In the genomic region with DNA sequence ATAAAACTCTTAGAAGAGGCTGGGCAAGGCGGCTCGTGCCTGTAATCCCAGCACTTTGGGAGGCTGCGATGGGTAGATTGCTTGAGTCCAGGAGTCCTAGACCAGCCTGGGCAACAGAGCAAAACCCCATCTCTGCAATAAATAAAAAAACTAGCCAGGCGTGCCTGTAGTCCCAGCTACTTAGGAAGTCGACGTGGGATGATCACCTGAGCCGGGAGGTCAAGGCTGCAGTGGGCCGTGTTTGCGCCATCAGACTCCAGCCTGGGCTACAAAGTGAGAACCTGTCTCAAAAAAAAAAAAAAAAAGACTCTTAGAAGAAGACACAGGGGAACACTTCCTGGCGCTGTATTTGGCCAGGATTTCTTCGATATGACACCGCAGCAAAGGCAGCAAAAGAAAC, we compare ENCODE assay signal across 13 cellular contexts. TPM values are rescaled to one million over a fixed set of nuclear protein-coding genes. Genes with fewer than 3 reads are reported as not detected.
DNase-seq lines count a peak whose midpoint lies in the region; ATAC-seq, FAIRE-seq and TF ChIP-seq lines count a peak whose summit lies in the region.
"Had no signal": no experiment of that assay in that cellular context is flagged by ENCODE, and none has a peak within 500 bp of the region (broad histone marks: within the 10 kb centered on the region; RNA-seq: fewer than 3 reads in every experiment).

No MANE protein-coding gene starts in this region.

- TF ChIP-seq CTCF in CD14-positive monocyte (IDR thresholded peaks at IDR 0.05) (no peak), D721Med (IDR thresholded peaks at IDR 0.05; ENCODE audit: insufficient read depth, missing control alignments) (no peak)

- H3K27me3 ChIP-seq in small intestine (ENCODE audit: control insufficient read depth in 2 of 2, insufficient read depth in 2 of 2, low read length in 2 of 2), result no peaks in the 10 kb centered on the region

- H3K36me3 Mint-ChIP-seq in CD14-positive monocyte (peaks cover 0 to 2% of the 10 kb centered on the region in 2 donors), IgD-negative memory B cell (no peaks in the 10 kb centered on the region)
- H3K36me3 Mint-ChIP-seq in dendritic cell treated with granulocyte-macrophage colony-stimulating factor and Interleukin-4, amounts not matched to agents 40 ng/mL and 50 ng/mL, for 4 days (ENCODE audit: low read depth), result no peaks in the 10 kb centered on the region
- H3K36me3 Mint-ChIP-seq in stimulated activated naive B cell treated with anti-CD40 and anti-IgM and Interleukin-4, amounts not matched to agents 10 μg/mL and 1 μg/mL and 100 μg/mL, for 72 hours, result peaks cover 0 to 5% of the 10 kb centered on the region in 2 donors

- H3K9me3 Mint-ChIP-seq in CD14-positive monocyte (peaks cover 0 to 10% (median 6%) of the 10 kb centered on the region in 7 donors), IgD-negative memory B cell (peaks cover 0 to 11% (median 3%) of the 10 kb centered on the region in 3 donors)
- H3K9me3 Mint-ChIP-seq in dendritic cell treated with granulocyte-macrophage colony-stimulating factor and Interleukin-4, amounts not matched to agents 40 ng/mL and 50 ng/mL, for 4 days, result no peaks in the 10 kb centered on the region
- peaks cover 3 to 9% of the 10 kb centered on the region in 2 donors for H3K9me3 Mint-ChIP-seq in stimulated activated naive B cell treated with anti-CD40 and anti-IgM and Interleukin-4, amounts not matched to agents 10 μg/mL and 1 μg/mL and 100 μg/mL, for 72 hours

- intact Hi-C loops in CD14-positive monocyte (cut with micrococcal nuclease), result loop anchor here (2.0 to 5.0 kb wide), 2 partner anchors 23 to 82 kb away; a partner anchor contains a TSS
- intact Hi-C loops in dendritic cell treated with granulocyte-macrophage colony-stimulating factor and Interleukin-4, amounts not matched to agents 40 ng/mL and 50 ng/mL, for 4 days (cut with micrococcal nuclease), result no loop called here

- H3K9me3 ChIP-seq in small intestine (ENCODE audit: control insufficient read depth, low read depth), result no peaks in the 10 kb centered on the region
- H3K9me3 ChIP-seq: Caco-2 had no signal

- no peak overlapping the region for H3K4me3 ChIP-seq in small intestine (ENCODE audit: low read depth in 1 of 2, low read length in 2 of 2)
- H3K4me3 ChIP-seq: A549, GM23338 had no signal

- peak overlapping the region in 6 of 7 donors; percentile 91 to 97 (median 95) for H3K27ac Mint-ChIP-seq in CD14-positive monocyte
- H3K27ac Mint-ChIP-seq in IgD-negative memory B cell, result peak overlapping the region; percentile 39 to 89 (median 70)
- H3K27ac Mint-ChIP-seq in dendritic cell treated with granulocyte-macrophage colony-stimulating factor and Interleukin-4, amounts not matched to agents 40 ng/mL and 50 ng/mL, for 4 days, result peak overlapping the region; percentile 87
- peak overlapping the region; percentile 99 for H3K27ac Mint-ChIP-seq in stimulated activated naive B cell treated with anti-CD40 and anti-IgM and Interleukin-4, amounts not matched to agents 10 μg/mL and 1 μg/mL and 100 μg/mL, for 72 hours
- H3K27ac Mint-ChIP-seq: GM23338 had no signal

- H3K27me3 Mint-ChIP-seq in CD14-positive monocyte (ENCODE audit: low read depth in 3 of 3), result peaks cover 0 to 1% (median 0%) of the 10 kb centered on the region in 3 donors
- peaks cover 12% of the 10 kb centered on the region for H3K27me3 Mint-ChIP-seq in IgD-negative memory B cell
- peaks cover 20% of the 10 kb centered on the region for H3K27me3 Mint-ChIP-seq in dendritic cell treated with granulocyte-macrophage colony-stimulating factor and Interleukin-4, amounts not matched to agents 40 ng/mL and 50 ng/mL, for 4 days
- peaks cover 0 to 4% of the 10 kb centered on the region in 2 donors for H3K27me3 Mint-ChIP-seq in stimulated activated naive B cell treated with anti-CD40 and anti-IgM and Interleukin-4, amounts not matched to agents 10 μg/mL and 1 μg/mL and 100 μg/mL, for 72 hours

- no peak overlapping the region for H3K27ac ChIP-seq in small intestine (ENCODE audit: low read depth in 1 of 2, low read length in 1 of 2)
- H3K27ac ChIP-seq: A549 had no signal

- FAIRE-seq in D721Med (lab: Jason Lieb, UNC) (no peak), small intestine (lab: Jason Lieb, UNC) (no peak)
- FAIRE-seq: A549, GM12891 had no signal

- no peak overlapping the region for H3K4me3 Mint-ChIP-seq in CD14-positive monocyte
- peak overlapping the region in 1 of 4 donors; percentile 34 for H3K4me3 Mint-ChIP-seq in IgD-negative memory B cell
- H3K4me3 Mint-ChIP-seq in dendritic cell treated with granulocyte-macrophage colony-stimulating factor and Interleukin-4, amounts not matched to agents 40 ng/mL and 50 ng/mL, for 4 days, result no peak overlapping the region
- H3K4me3 Mint-ChIP-seq in stimulated activated naive B cell treated with anti-CD40 and anti-IgM and Interleukin-4, amounts not matched to agents 10 μg/mL and 1 μg/mL and 100 μg/mL, for 72 hours, result peak overlapping the region in 1 of 2 donors; percentile 76
- H3K4me3 Mint-ChIP-seq: GM23338 had no signal

- 93 to 95% (median 95%) methylated on average over 12 of the region's 12 CpGs for WGBS in small intestine, 3 donors

- H3K36me3 ChIP-seq in small intestine (ENCODE audit: control insufficient read depth in 2 of 2, insufficient read depth in 2 of 2, low read length in 2 of 2), result no peaks in the 10 kb centered on the region

- ATAC-seq in stimulated activated naive B cell treated with anti-CD40 and anti-IgM and Interleukin-4, amounts not matched to agents 10 μg/mL and 1 μg/mL and 100 μg/mL, for 72 hours (replicated peaks), result no peak
- ATAC-seq: A549, GM23338 had no signal

- peaks cover 18% of the 10 kb centered on the region for H3K4me1 Mint-ChIP-seq in CD14-positive monocyte
- peaks cover 6 to 13% (median 10%) of the 10 kb centered on the region in 3 donors for H3K4me1 Mint-ChIP-seq in IgD-negative memory B cell
- peaks cover 20% of the 10 kb centered on the region for H3K4me1 Mint-ChIP-seq in dendritic cell treated with granulocyte-macrophage colony-stimulating factor and Interleukin-4, amounts not matched to agents 40 ng/mL and 50 ng/mL, for 4 days (ENCODE audit: low read depth)
- H3K4me1 Mint-ChIP-seq in stimulated activated naive B cell treated with anti-CD40 and anti-IgM and Interleukin-4, amounts not matched to agents 10 μg/mL and 1 μg/mL and 100 μg/mL, for 72 hours, result peaks cover 16 to 39% of the 10 kb centered on the region in 2 donors
- H3K4me1 Mint-ChIP-seq: GM23338 had no signal

- DNase-seq in CD14-positive monocyte (ENCODE audit: low spot score) (no peak), D721Med (ENCODE audit: insufficient read length, low spot score) (no peak), small intestine (no peak)
- DNase-seq in stimulated activated naive B cell treated with anti-CD40 and anti-IgM and Interleukin-4, amounts not matched to agents 10 μg/mL and 1 μg/mL and 100 μg/mL, for 72 hours, result no peak
- DNase-seq: Caco-2; CD8-positive, alpha-beta memory T cell; DMS53; H7 had no signal

- no peaks in the 10 kb centered on the region for H3K4me1 ChIP-seq in small intestine (ENCODE audit: control insufficient read depth in 2 of 2, insufficient read depth in 1 of 2, low read depth in 1 of 2, low read length in 1 of 2)
- H3K4me1 ChIP-seq: A549, Caco-2 had no signal

RNA-seq across cellular contexts. Expression of a gene that starts 23.7 kb away (rescaled TPM):
- polyA plus RNA-seq in CD14-positive monocyte (not detected), IgD-negative memory B cell (not detected), small intestine (10 to 100 TPM in 1 of 3 donors, 1 to 10 TPM in 2; 3.2 to 12.6 (median 5.1) TPM)
- polyA plus RNA-seq: CD8-positive, alpha-beta memory T cell had no signal

RNA-seq across cellular contexts. Expression of a gene that starts 48.3 kb away (rescaled TPM):
- 10 to 100 TPM; 13.7 to 15.4 TPM for polyA plus RNA-seq in CD14-positive monocyte
- 8.9 TPM for polyA plus RNA-seq in IgD-negative memory B cell
- polyA plus RNA-seq in small intestine, result 10 to 100 TPM in 1 of 3 donors, 1 to 10 TPM in 2; 3.4 to 21.5 (median 9.7) TPM
